In the genomic region with DNA sequence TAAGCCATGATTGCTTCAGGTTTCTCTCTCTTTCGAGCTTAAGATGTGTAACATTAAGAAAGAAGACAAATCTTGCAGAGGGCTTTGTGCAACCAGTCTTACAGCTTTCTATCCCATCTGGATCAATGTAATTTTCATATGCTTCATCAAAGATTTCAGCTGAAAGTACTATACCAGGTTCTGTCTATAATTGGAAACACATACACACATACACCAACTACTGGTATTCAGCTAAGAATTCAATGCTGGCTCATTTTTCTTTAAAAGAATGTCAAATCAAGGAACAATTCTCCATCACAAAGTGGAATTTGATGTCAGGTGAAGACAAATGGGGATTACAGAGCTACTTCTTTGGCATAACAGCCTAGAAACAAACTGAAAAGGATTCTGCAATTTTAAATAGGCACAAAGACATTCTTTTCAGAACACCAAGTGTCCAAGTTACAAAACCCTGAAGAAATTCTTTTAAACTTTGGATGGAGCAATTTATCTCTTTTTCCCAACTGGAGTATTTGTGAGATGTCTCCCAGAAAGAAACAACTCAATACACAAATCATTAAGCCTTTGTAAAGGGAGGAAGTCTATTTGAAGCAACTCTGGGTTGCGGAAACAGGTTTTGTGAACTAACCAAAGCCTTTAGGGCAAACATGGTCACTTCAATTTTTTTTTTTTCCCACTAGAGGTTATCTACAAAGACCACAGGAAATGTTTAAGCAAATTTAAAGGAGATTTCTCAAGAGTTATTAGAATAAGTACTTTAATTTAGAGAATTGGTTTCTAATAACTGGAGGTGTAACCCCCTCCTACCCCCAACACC, we compare ENCODE assay signal across 28 cellular contexts. TPM values are rescaled to one million over a fixed set of nuclear protein-coding genes. Genes with fewer than 3 reads are reported as not detected.
DNase-seq lines count a peak whose midpoint lies in the region; ATAC-seq, FAIRE-seq and TF ChIP-seq lines count a peak whose summit lies in the region.
"Had no signal": no experiment of that assay in that cellular context is flagged by ENCODE, and none has a peak within 500 bp of the region (broad histone marks: within the 10 kb centered on the region; RNA-seq: fewer than 3 reads in every experiment).

No MANE protein-coding gene starts in this region.

- peaks cover 30% of the 10 kb centered on the region for H3K4me1 ChIP-seq in CD4-positive, CD25-positive, alpha-beta regulatory T cell (ENCODE audit: control insufficient read depth, insufficient read depth, low read length, poor library complexity, severe bottlenecking)
- no peaks in the 10 kb centered on the region for H3K4me1 ChIP-seq in mucosa of descending colon (ENCODE audit: low read depth)
- H3K4me1 ChIP-seq: BE2C, esophagus squamous epithelium, psoas muscle had no signal

- H3K4me3 ChIP-seq in CD4-positive, CD25-positive, alpha-beta regulatory T cell (ENCODE audit: low read depth, low read length): no peak overlapping the region
- H3K4me3 ChIP-seq in SU-DHL-6 (ENCODE audit: insufficient read depth, low read length, poor library complexity, severe bottlenecking): peak overlapping the region; percentile 36
- H3K4me3 ChIP-seq in mucosa of descending colon: no peak overlapping the region
- H3K4me3 ChIP-seq: cardiac muscle cell, esophagus squamous epithelium, heart right ventricle, psoas muscle, SK-N-MC, thoracic aorta had no signal

- no peaks in the 10 kb centered on the region for H3K27me3 ChIP-seq in CD4-positive, CD25-positive, alpha-beta regulatory T cell (ENCODE audit: control insufficient read depth, insufficient read depth, low read length)
- H3K27me3 ChIP-seq in SU-DHL-6 (ENCODE audit: low read length): no peaks in the 10 kb centered on the region
- H3K27me3 ChIP-seq: BE2C, cardiac muscle cell, esophagus squamous epithelium had no signal

- no peak overlapping the region for H3K27ac ChIP-seq in CD4-positive, CD25-positive, alpha-beta regulatory T cell (ENCODE audit: insufficient read depth, low read length, poor library complexity, severe bottlenecking)
- H3K27ac ChIP-seq in SU-DHL-6 (ENCODE audit: low read depth, low read length): peak overlapping the region; percentile 73
- H3K27ac ChIP-seq: cardiac muscle cell, esophagus squamous epithelium, psoas muscle, SK-N-MC, thoracic aorta had no signal

- H3K4me2 ChIP-seq in SU-DHL-6 (ENCODE audit: low read depth, low read length, poor library complexity, severe bottlenecking): peak overlapping the region; percentile 75

- H3K9me3 Mint-ChIP-seq in CD4-positive, CD25-positive, alpha-beta regulatory T cell: peaks cover 0 to 3% (median 0%) of the 10 kb centered on the region in 7 donors
- H3K9me3 Mint-ChIP-seq in mesothelial cell of epicardium: peaks cover 23% of the 10 kb centered on the region
- H3K9me3 Mint-ChIP-seq: activated T-helper 1 cell treated with anti-CD3 and anti-CD28 coated beads, Interleukin-12 subunit alpha, Interleukin-12 subunit beta, Interleukin-2, Interleukin-4 antibody, amounts not matched to agents 30 ng/mL and 10 ng/mL and 1 ng/mL, durations not matched to agents 14 hours and 24 hours and 36 hours had no signal

- H3K36me3 ChIP-seq in CD4-positive, CD25-positive, alpha-beta regulatory T cell (ENCODE audit: control insufficient read depth, insufficient read depth, low read length): no peaks in the 10 kb centered on the region
- peaks cover 11% of the 10 kb centered on the region; the same call in 1 of the 2 replicates for H3K36me3 ChIP-seq in SU-DHL-6 (ENCODE audit: low read length)
- no peaks in the 10 kb centered on the region for H3K36me3 ChIP-seq in mucosa of descending colon (ENCODE audit: low read depth)
- H3K36me3 ChIP-seq: BE2C, cardiac muscle cell, esophagus squamous epithelium, heart right ventricle, thoracic aorta had no signal

- ATAC-seq in CD4-positive, CD25-positive, alpha-beta regulatory T cell (ENCODE audit: low read depth in 2 of 2): no peak
- ATAC-seq in HG02970 (IDR thresholded peaks at IDR 0.05; ENCODE audit: low FRiP score, unreplicated experiment) (no peak), HG03442 (IDR thresholded peaks at IDR 0.05; ENCODE audit: unreplicated experiment) (no peak), mucosa of descending colon (no peak)
- ATAC-seq: heart right ventricle, Panc1, psoas muscle had no signal

- no peaks in the 10 kb centered on the region for H3K9me3 ChIP-seq in CD4-positive, CD25-positive, alpha-beta regulatory T cell (ENCODE audit: control insufficient read depth in 2 of 2, low read length in 2 of 2)
- no peaks in the 10 kb centered on the region for H3K9me3 ChIP-seq in SU-DHL-6 (ENCODE audit: insufficient read depth, low read length)
- H3K9me3 ChIP-seq in mucosa of descending colon: no peaks in the 10 kb centered on the region
- H3K9me3 ChIP-seq: BE2C, esophagus squamous epithelium, heart right ventricle, psoas muscle, thoracic aorta had no signal

- H3K9me2 ChIP-seq in SU-DHL-6 (replicated peaks; ENCODE audit: insufficient read depth, low read length): no peaks in the 10 kb centered on the region

- H3K9ac ChIP-seq in SU-DHL-6 (ENCODE audit: low read length): peak overlapping the region; percentile 76

- no peaks in the 10 kb centered on the region for H3K27me3 Mint-ChIP-seq in CD4-positive, CD25-positive, alpha-beta regulatory T cell
- H3K27me3 Mint-ChIP-seq in mesothelial cell of epicardium (ENCODE audit: low read depth): no peaks in the 10 kb centered on the region
- H3K27me3 Mint-ChIP-seq: naive B cell had no signal

- peaks cover 49% of the 10 kb centered on the region; the same call in 1 of the 2 replicates for H3K79me2 ChIP-seq in SU-DHL-6 (ENCODE audit: insufficient read depth, low read length)

- TF ChIP-seq CTCF in SU-DHL-6 (IDR thresholded peaks at IDR 0.05; ENCODE audit: insufficient read depth, low read length, poor library complexity, severe bottlenecking) (no peak), mesothelial cell of epicardium (IDR thresholded peaks at IDR 0.05; ENCODE audit: unreplicated experiment) (no peak), mucosa of descending colon (IDR thresholded peaks at IDR 0.05) (no peak)

- peak overlapping the region; percentile 10 to 90 (median 38) for H3K27ac Mint-ChIP-seq in CD4-positive, CD25-positive, alpha-beta regulatory T cell
- peak overlapping the region; percentile 34 for H3K27ac Mint-ChIP-seq in mesothelial cell of epicardium
- H3K27ac Mint-ChIP-seq: activated T-helper 1 cell treated with anti-CD3 and anti-CD28 coated beads, Interleukin-12 subunit alpha, Interleukin-12 subunit beta, Interleukin-2, Interleukin-4 antibody, amounts not matched to agents 30 ng/mL and 10 ng/mL and 1 ng/mL, durations not matched to agents 14 hours and 24 hours and 36 hours had no signal

- peaks cover 25% of the 10 kb centered on the region; the same call in 1 of the 2 replicates for H3F3A ChIP-seq in SU-DHL-6 (ENCODE audit: insufficient read depth)

- H3K36me3 Mint-ChIP-seq in CD4-positive, CD25-positive, alpha-beta regulatory T cell: peaks cover 3% of the 10 kb centered on the region
- H3K36me3 Mint-ChIP-seq in mesothelial cell of epicardium: peaks cover 5% of the 10 kb centered on the region

- no peaks in the 10 kb centered on the region for H4K20me1 ChIP-seq in SU-DHL-6 (ENCODE audit: low read depth, low read length)

- no peak overlapping the region for H3K4me3 Mint-ChIP-seq in CD4-positive, CD25-positive, alpha-beta regulatory T cell
- H3K4me3 Mint-ChIP-seq in mesothelial cell of epicardium: no peak overlapping the region
- H3K4me3 Mint-ChIP-seq: activated T-helper 1 cell treated with anti-CD3 and anti-CD28 coated beads, Interleukin-12 subunit alpha, Interleukin-12 subunit beta, Interleukin-2, Interleukin-4 antibody, amounts not matched to agents 30 ng/mL and 10 ng/mL and 1 ng/mL, durations not matched to agents 14 hours and 24 hours and 36 hours had no signal

- no peak overlapping the region for H2AFZ ChIP-seq in SU-DHL-6 (ENCODE audit: low read depth, low read length, severe bottlenecking)

- peak; percentile 76 for FAIRE-seq in GM12891 (lab: Jason Lieb, UNC)
- FAIRE-seq: D721Med, G401.6, H1, small intestine had no signal

- intact Hi-C loops in mucosa of descending colon (cut with DNase I, micrococcal nuclease): no loop called here

- DNase-seq in CD4-positive, CD25-positive, alpha-beta regulatory T cell: no peak
- DNase-seq in GM12891 (ENCODE audit: insufficient read length, low spot score) (no peak), mesothelial cell of epicardium (ENCODE audit: low spot score in 2 of 2, unreplicated experiment in 2 of 2) (no peak), mucosa of descending colon (no peak)
- DNase-seq: activated CD4-positive, alpha-beta T cell treated with anti-CD3 and anti-CD28 coated beads, Interleukin-2, amount 50 U/mL, for 48 hours; BE2C; effector CD4-positive, alpha-beta T cell; esophagus squamous epithelium; heart right ventricle; islet precursor cell; naive B cell; NCI-H1417; NCI-H2171 treated with DMSO at 0.1 percent for 48 hours; psoas muscle; small intestine had no signal

- H3K4me1 Mint-ChIP-seq in CD4-positive, CD25-positive, alpha-beta regulatory T cell: peaks cover 9 to 68% (median 12%) of the 10 kb centered on the region in 4 donors
- peaks cover 20% of the 10 kb centered on the region for H3K4me1 Mint-ChIP-seq in mesothelial cell of epicardium

- no peak for TF ChIP-seq POLR2A in GM12891 (IDR thresholded peaks at IDR 0.05; ENCODE audit: low read depth, low read length)

TF ChIP-seq in GM12891, 5 proteins besides CTCF, POLR2A, EP300 and RAD21:
- TF ChIP-seq TAF1 (IDR thresholded peaks at IDR 0.05; ENCODE audit: low read depth, low read length) (no peak), PAX5 (IDR thresholded peaks at IDR 0.05; ENCODE audit: insufficient read depth, low read length, severe bottlenecking) (no peak), POLR2AphosphoS5 (IDR thresholded peaks at IDR 0.05; ENCODE audit: low read depth, low read length) (no peak), POU2F2 (IDR thresholded peaks at IDR 0.05; ENCODE audit: low read depth, low read length) (no peak), SPI1 (IDR thresholded peaks at IDR 0.05; ENCODE audit: low read depth, low read length) (0 out of 2 replicates have a peak, but pooled peaks have one; percentile 30)
TF ChIP-seq in GM12891: peak in this region for 1.

RNA-seq across cellular contexts. Expression of a gene that starts 1.8 kb away (rescaled TPM):
- total RNA-seq in CD4-positive, CD25-positive, alpha-beta regulatory T cell: not detected
- polyA plus RNA-seq in CD4-positive, CD25-positive, alpha-beta regulatory T cell: not detected
- not detected for polyA plus RNA-seq in GM12891 (2012; ENCODE audit: low read depth, missing spikeins)
- 0.34 to 0.44 TPM (median 0.38 TPM) in 3 replicates for total RNA-seq in mesothelial cell of epicardium
- total RNA-seq in mucosa of descending colon: under 1 TPM in 1 of 3 donors, not detected in 2; 0.13 TPM
- total RNA-seq: cardiac muscle cell, esophagus squamous epithelium, H1, LHCN-M2, lung microvascular endothelial cell, thoracic aorta had no signal
- polyA plus RNA-seq: cardiac muscle cell, H1, heart right ventricle, psoas muscle, small intestine had no signal
